10 cellular contexts compared by ENCODE assay signal in the genomic region with DNA sequence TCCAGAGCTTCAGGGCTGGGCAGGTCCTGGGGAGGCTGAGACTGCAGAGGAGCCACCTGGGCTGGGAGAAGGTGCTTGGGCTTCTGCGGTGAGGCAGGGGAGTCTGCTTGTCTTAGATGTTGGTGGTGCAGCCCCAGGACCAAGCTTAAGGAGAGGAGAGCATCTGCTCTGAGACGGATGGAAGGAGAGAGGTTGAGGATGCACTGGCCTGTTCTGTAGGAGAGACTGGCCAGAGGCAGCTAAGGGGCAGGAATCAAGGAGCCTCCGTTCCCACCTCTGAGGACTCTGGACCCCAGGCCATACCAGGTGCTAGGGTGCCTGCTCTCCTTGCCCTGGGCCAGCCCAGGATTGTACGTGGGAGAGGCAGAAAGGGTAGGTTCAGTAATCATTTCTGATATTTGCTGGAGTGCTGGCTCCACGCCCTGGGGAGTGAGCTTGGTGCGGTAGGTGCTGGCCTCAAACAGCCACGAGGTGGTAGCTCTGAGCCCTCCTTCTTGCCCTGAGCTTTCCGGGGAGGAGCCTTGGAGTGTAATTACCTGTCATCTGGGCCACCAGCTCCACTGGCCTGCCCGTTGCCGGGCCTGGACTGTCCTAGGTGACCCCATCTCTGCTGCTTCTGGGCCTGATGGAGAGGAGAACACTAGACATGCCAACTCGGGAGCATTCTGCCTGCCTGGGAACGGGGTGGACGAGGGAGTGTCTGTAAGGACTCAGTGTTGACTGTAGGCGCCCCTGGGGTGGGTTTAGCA. TPM values are rescaled to one million over a fixed set of nuclear protein-coding genes. Genes with fewer than 3 reads are reported as not detected.
DNase-seq lines count a peak whose midpoint lies in the region; ATAC-seq and TF ChIP-seq lines count a peak whose summit lies in the region.
"Had no signal": no experiment of that assay in that cellular context is flagged by ENCODE, and none has a peak within 500 bp of the region (broad histone marks: within the 10 kb centered on the region; RNA-seq: fewer than 3 reads in every experiment).

No MANE protein-coding gene starts in this region.

- TF ChIP-seq POLR2A in vagina (IDR thresholded peaks at IDR 0.05), result no peak

- H3K9ac ChIP-seq in SK-N-SH, result no peak overlapping the region

- WGBS in SK-N-SH (ENCODE audit: low lambda C conversion rate), result 77% methylated on average over 12 of the region's 14 CpGs

- peak in 1 of 2 donors; percentile 31 for DNase-seq in cardiac muscle cell (ENCODE audit: low read depth in 1 of 2, low spot score in 1 of 2)
- no peak for DNase-seq in Right ventricle myocardium inferior (ENCODE audit: missing footprints)
- DNase-seq in SK-MEL-5 (ENCODE audit: low read depth, low spot score), result peak; percentile 45
- DNase-seq in kidney tubule cell (ENCODE audit: low spot score), result peak; percentile 32
- DNase-seq in SK-N-SH, result no peak
- no peak for DNase-seq in epidermal melanocyte (ENCODE audit: insufficient read length, low spot score)
- no peak for DNase-seq in vagina (ENCODE audit: extremely low spot score in 2 of 2)
- DNase-seq: activated T-cell treated with anti-CD3 and anti-CD28 coated beads, Interleukin-2, amount 50 U/mL, for 48 hours; NCI-H446 had no signal

- H3K4me1 ChIP-seq in cardiac muscle cell (ENCODE audit: low read depth), result no peaks in the 10 kb centered on the region
- H3K4me1 ChIP-seq in SK-N-SH (ENCODE audit: control insufficient read depth in 1 of 2, insufficient read depth in 2 of 2, low read depth in 1 of 2, low read length in 1 of 2), result no peaks in the 10 kb centered on the region
- H3K4me1 ChIP-seq in vagina, result no peaks in the 10 kb centered on the region

- in situ Hi-C loops in SK-MEL-5 (cut with HindIII; ENCODE audit: low pct_unique_long_range_greater_than_20kb, low sequenced_read_pairs), result no loop called here

- no peak for TF ChIP-seq EP300 in SK-N-SH (IDR thresholded peaks at IDR 0.05; ENCODE audit: borderline replicate concordance in 1 of 2, low read depth in 1 of 2, low read length in 1 of 2)

- intact Hi-C loops in Right ventricle myocardium inferior (cut with DNase I), result no loop called here
- intact Hi-C loops in vagina (cut with DNase I), result no loop called here

- H3K4me3 ChIP-seq in cardiac muscle cell (no peak overlapping the region), SK-N-SH (ENCODE audit: low read depth in 2 of 2, low read length in 1 of 2) (no peak overlapping the region), vagina (no peak overlapping the region)

- H3K79me2 ChIP-seq in SK-N-SH (ENCODE audit: insufficient read depth), result no peaks in the 10 kb centered on the region

- no peak overlapping the region for H3K4me2 ChIP-seq in SK-N-SH

- TF ChIP-seq CTCF in cardiac muscle cell (IDR thresholded peaks at IDR 0.05; ENCODE audit: low read depth, low read length), result peak; percentile 21
- TF ChIP-seq CTCF in SK-N-SH (IDR thresholded peaks at IDR 0.05), result no peak
- no peak for TF ChIP-seq CTCF in vagina (IDR thresholded peaks at IDR 0.05)

- ATAC-seq in Right ventricle myocardium inferior (no peak), HG03108 (IDR thresholded peaks at IDR 0.05; ENCODE audit: unreplicated experiment) (no peak)

- H3K36me3 ChIP-seq in cardiac muscle cell (no peaks in the 10 kb centered on the region), SK-N-SH (replicated peaks in 1 of 2; ENCODE audit: control insufficient read depth in 1 of 2, insufficient read depth in 2 of 2, low read length in 1 of 2) (no peaks in the 10 kb centered on the region), vagina (no peaks in the 10 kb centered on the region)

- no peaks in the 10 kb centered on the region for H3F3A ChIP-seq in SK-N-SH (replicated peaks; ENCODE audit: insufficient read depth)

- CTCF ChIA-PET in SK-N-SH (lab: Yijun Ruan, JAX), result interaction anchor here (0.7 to 2.0 kb wide), 3 partner anchors 49 to 127 kb away, joined by 3 to 10 read pairs (median 3); no protein-coding TSS in a partner anchor

- POLR2A ChIA-PET in SK-N-SH (lab: Yijun Ruan, JAX), result no interaction called here

- H3K9me2 ChIP-seq in SK-N-SH, result no peaks in the 10 kb centered on the region

- H3K9me3 ChIP-seq in cardiac muscle cell (ENCODE audit: low read depth) (no peaks in the 10 kb centered on the region), SK-N-SH (no peaks in the 10 kb centered on the region), vagina (no peaks in the 10 kb centered on the region)

- H4K20me1 ChIP-seq in SK-N-SH (ENCODE audit: insufficient read depth), result no peaks in the 10 kb centered on the region

- no peak for TF ChIP-seq RAD21 in SK-N-SH (IDR thresholded peaks at IDR 0.05; ENCODE audit: low read length)

- H3K27me3 ChIP-seq in cardiac muscle cell (no peaks in the 10 kb centered on the region), SK-N-SH (ENCODE audit: insufficient read depth) (no peaks in the 10 kb centered on the region), vagina (no peaks in the 10 kb centered on the region)

- H3K27ac ChIP-seq in cardiac muscle cell (no peak overlapping the region), SK-N-SH (ENCODE audit: low read depth in 2 of 2, low read length in 1 of 2) (no peak overlapping the region), vagina (no peak overlapping the region)

- H2AFZ ChIP-seq in SK-N-SH (ENCODE audit: low read depth), result no peak overlapping the region

TF ChIP-seq in SK-N-SH, 30 proteins besides CTCF, POLR2A, EP300 and RAD21 (continues in another document):
- TF ChIP-seq SIN3A (IDR thresholded peaks at IDR 0.05; ENCODE audit: borderline replicate concordance, low read depth, low read length) (no peak), IRF3 (IDR thresholded peaks at IDR 0.05; ENCODE audit: low read depth, low read length) (no peak), YY1 (IDR thresholded peaks at IDR 0.05; ENCODE audit: low read depth) (no peak), POLR2AphosphoS5 (IDR thresholded peaks at IDR 0.05; ENCODE audit: low read depth, low read length) (no peak), GABPA (IDR thresholded peaks at IDR 0.05; ENCODE audit: low read depth) (no peak), TCF12 (IDR thresholded peaks at IDR 0.05) (no peak), FOXJ3 (CRISPR knock-in tag; IDR thresholded peaks at IDR 0.05) (no peak), ELF1 (IDR thresholded peaks at IDR 0.05) (no peak), CHD2 (IDR thresholded peaks at IDR 0.05; ENCODE audit: low read length, partially characterized antibody) (no peak)
- TF ChIP-seq, protein P1, sequence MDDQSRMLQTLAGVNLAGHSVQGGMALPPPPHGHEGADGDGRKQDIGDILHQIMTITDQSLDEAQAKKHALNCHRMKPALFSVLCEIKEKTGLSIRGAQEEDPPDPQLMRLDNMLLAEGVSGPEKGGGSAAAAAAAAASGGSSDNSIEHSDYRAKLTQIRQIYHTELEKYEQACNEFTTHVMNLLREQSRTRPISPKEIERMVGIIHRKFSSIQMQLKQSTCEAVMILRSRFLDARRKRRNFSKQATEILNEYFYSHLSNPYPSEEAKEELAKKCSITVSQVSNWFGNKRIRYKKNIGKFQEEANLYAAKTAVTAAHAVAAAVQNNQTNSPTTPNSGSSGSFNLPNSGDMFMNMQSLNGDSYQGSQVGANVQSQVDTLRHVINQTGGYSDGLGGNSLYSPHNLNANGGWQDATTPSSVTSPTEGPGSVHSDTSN (IDR thresholded peaks at IDR 0.05), result no peak

RNA-seq across cellular contexts. Expression of gene MYBPH, which starts 9.3 kb away (rescaled TPM):
- total RNA-seq in cardiac muscle cell, result 0.53 and 1.4 TPM in 2 replicates
- 0.86 and 2.1 TPM in 2 replicates for polyA plus RNA-seq in cardiac muscle cell
- not detected for total RNA-seq in Right ventricle myocardium inferior
- not detected in 2 replicates for total RNA-seq in SK-MEL-5 (2014; rRNA removed; shearing (Covaris generic))
- polyA plus RNA-seq in SK-MEL-5 (2015; cell fraction: cytosol; rRNA removed), result not detected in 2 replicates
- polyA plus RNA-seq in SK-MEL-5 (2015; cell fraction: nucleus; rRNA removed), result not detected in 2 replicates
- polyA plus RNA-seq in SK-N-SH (2012; rRNA removed), result 0.12 TPM in 1 of 2 replicates, not detected in the other
- polyA plus RNA-seq in SK-N-SH (2012; cell fraction: cytosol; rRNA removed), result not detected in 2 replicates
- 0.04 and 0.08 TPM in 2 replicates for polyA plus RNA-seq in SK-N-SH (2012; cell fraction: nucleus; rRNA removed)
- not detected for total RNA-seq in vagina

RNA-seq across cellular contexts. Expression of gene CHI3L1, which starts 20.1 kb away (rescaled TPM):
- 1.8 TPM in 1 of 2 replicates, not detected in the other for total RNA-seq in cardiac muscle cell
- polyA plus RNA-seq in cardiac muscle cell, result 1.4 TPM in 1 of 2 replicates, not detected in the other
- 0.46 TPM for total RNA-seq in Right ventricle myocardium inferior
- total RNA-seq in SK-MEL-5 (2014; rRNA removed; shearing (Covaris generic)), result 0.08 TPM in 1 of 2 replicates, not detected in the other
- polyA plus RNA-seq in SK-MEL-5 (2015; cell fraction: cytosol; rRNA removed), result not detected in 2 replicates
- polyA plus RNA-seq in SK-MEL-5 (2015; cell fraction: nucleus; rRNA removed), result 0.37 TPM in 1 of 2 replicates, not detected in the other
- polyA plus RNA-seq in SK-N-SH (2012; rRNA removed), result not detected in 2 replicates
- polyA plus RNA-seq in SK-N-SH (2012; cell fraction: cytosol; rRNA removed), result not detected in 2 replicates
- polyA plus RNA-seq in SK-N-SH (2012; cell fraction: nucleus; rRNA removed), result 0.02 TPM in 1 of 2 replicates, not detected in the other
- total RNA-seq in vagina, result 51.3 TPM

RNA-seq across cellular contexts. Expression of gene ADORA1, which starts 38.8 kb away (rescaled TPM):
- total RNA-seq in cardiac muscle cell (8.5 and 14.9 TPM in 2 replicates), Right ventricle myocardium inferior (19.0 TPM), vagina (5.2 TPM)
- polyA plus RNA-seq in cardiac muscle cell (12.2 and 22.2 TPM in 2 replicates), SK-N-SH (2012; rRNA removed) (3.2 and 4.8 TPM in 2 replicates)
- 0.92 TPM in 1 of 2 replicates, not detected in the other for total RNA-seq in SK-MEL-5 (2014; rRNA removed; shearing (Covaris generic))
- polyA plus RNA-seq in SK-MEL-5 (2015; cell fraction: cytosol; rRNA removed), result 0.44 and 2.4 TPM in 2 replicates
- 0.38 TPM in 1 of 2 replicates, not detected in the other for polyA plus RNA-seq in SK-MEL-5 (2015; cell fraction: nucleus; rRNA removed)
- polyA plus RNA-seq in SK-N-SH (2012; cell fraction: cytosol; rRNA removed), result 1.6 and 2.5 TPM in 2 replicates
- polyA plus RNA-seq in SK-N-SH (2012; cell fraction: nucleus; rRNA removed), result 2.3 and 2.4 TPM in 2 replicates

Comparison
In these comparisons a context has a peak if more than half of its experiments do, and no peak if none do; other contexts are left out.
1. DNase-seq: peak in SK-MEL-5 (single experiment) and kidney tubule cell (single experiment); none in Right ventricle myocardium inferior (single experiment), SK-N-SH (single experiment), epidermal melanocyte (single experiment) and vagina (0 of 2).
2. RNA of gene CHI3L1, which starts 20.1 kb away (total RNA-seq): 51.3 TPM in vagina (single experiment); 0.46 TPM in Right ventricle myocardium inferior (single experiment), 0.08 TPM in SK-MEL-5 and 1.8 TPM in cardiac muscle cell; every median in the first group is over 10 times any median in the second.